Comparison of ENCODE assay signal across 1 cellular context in genomic region chr7:99553039-99553438, GRCh38.
TF ChIP-seq lines count a peak whose summit lies in the region.

No MANE protein-coding gene starts in this region.

TF ChIP-seq in HepG2, 621 proteins besides CTCF, POLR2A, EP300 and RAD21:
- no peak for TF ChIP-seq ZNF737 (CRISPR knock-in tag; IDR thresholded peaks at IDR 0.05; ENCODE audit: borderline replicate concordance)
- no peak for TF ChIP-seq SIX1 (CRISPR knock-in tag; IDR thresholded peaks at IDR 0.05; ENCODE audit: borderline replicate concordance)
- no peak for TF ChIP-seq ZBTB3 (CRISPR knock-in tag; IDR thresholded peaks at IDR 0.05; ENCODE audit: borderline replicate concordance, low read depth)
- TF ChIP-seq ZNF414 (CRISPR knock-in tag; IDR thresholded peaks at IDR 0.05), result no peak
- TF ChIP-seq ATF7 (IDR thresholded peaks at IDR 0.05), result peak; percentile 63
- TF ChIP-seq ATF7 (CRISPR knock-in tag; IDR thresholded peaks at IDR 0.05), result no peak
